Comparison of ENCODE assay signal across 8 cellular contexts in genomic region chr3:98733055-98733777, GRCh38. TPM values are rescaled to one million over a fixed set of nuclear protein-coding genes. Genes with fewer than 3 reads are reported as not detected.
DNase-seq lines count a peak whose midpoint lies in the region; ATAC-seq and TF ChIP-seq lines count a peak whose summit lies in the region.

No MANE protein-coding gene starts in this region.

- H3K4me2 ChIP-seq in BLaER1 (no peak overlapping the region), neural cell (ENCODE audit: low read length) (peak overlapping the region; percentile 54)

- TF ChIP-seq RAD21 in neural cell (conservative IDR thresholded peaks at IDR 0.05), result no peak

- no peak for TF ChIP-seq EP300 in neural cell (conservative IDR thresholded peaks at IDR 0.05; ENCODE audit: poor library complexity, severe bottlenecking)

- H4K20me1 ChIP-seq in BLaER1 (no peaks in the 10 kb centered on the region), neural cell (ENCODE audit: insufficient read depth) (no peaks in the 10 kb centered on the region)

- H3K9ac ChIP-seq in BLaER1 (no peak overlapping the region), neural cell (ENCODE audit: low read length) (peak overlapping the region; percentile 74)

- no peak for TF ChIP-seq CTCF in neural cell (IDR thresholded peaks at IDR 0.05; ENCODE audit: poor library complexity, severe bottlenecking)

- no peaks in the 10 kb centered on the region for H3K9me2 ChIP-seq in neural cell (ENCODE audit: insufficient read depth, low read length)

- H3K27ac ChIP-seq in BLaER1, result no peak overlapping the region
- peak overlapping the region; percentile 8 for H3K27ac ChIP-seq in neural cell (ENCODE audit: low read length)

- peak overlapping the region; percentile 68 for H2AFZ ChIP-seq in neural cell (ENCODE audit: low read depth, low read length)

- H3K27me3 ChIP-seq in BLaER1, result no peaks in the 10 kb centered on the region
- H3K27me3 ChIP-seq in neural cell (ENCODE audit: insufficient read depth, low read depth, low read length), result peaks cover 28% of the 10 kb centered on the region

- 0 out of 2 replicates have a peak, but pooled peaks cover 8% of the 10 kb centered on the region for H3K4me1 ChIP-seq in BLaER1

- ATAC-seq in GM19025 (IDR thresholded peaks at IDR 0.05; ENCODE audit: low read depth, unreplicated experiment) (peak; percentile 20), HG03442 (IDR thresholded peaks at IDR 0.05; ENCODE audit: unreplicated experiment) (peak; percentile 27)

- H3K79me2 ChIP-seq in neural cell (replicated peaks; ENCODE audit: insufficient read depth, low read length), result no peaks in the 10 kb centered on the region

- H3K9me3 ChIP-seq in BLaER1 (peaks cover 23% of the 10 kb centered on the region), neural cell (ENCODE audit: low read length) (no peaks in the 10 kb centered on the region)

- no peaks in the 10 kb centered on the region for H3K36me3 ChIP-seq in BLaER1
- H3K36me3 ChIP-seq in neural cell (ENCODE audit: insufficient read depth, low read length), result no peaks in the 10 kb centered on the region

- in situ Hi-C loops in ACHN (cut with HindIII; ENCODE audit: low pct_ligation_motif_present, low pct_unique_long_range_greater_than_20kb, low sequenced_read_pairs), result no loop called here

- H3F3A ChIP-seq in neural cell (ENCODE audit: insufficient read depth, low read length, poor library complexity, severe bottlenecking), result no peaks in the 10 kb centered on the region

- peak; percentile 56 for DNase-seq in activated CD8-positive, alpha-beta memory T cell treated with anti-CD3 and anti-CD28 coated beads, Interleukin-2, amount 50 U/mL, for 48 hours
- DNase-seq in germinal center (ENCODE audit: low spot score), result peak; percentile 13
- DNase-seq in ACHN, result no peak
- no peak for DNase-seq in DMS153 treated with DMSO at 0.1 percent for 48 hours (lab: John Stamatoyannopoulos, UW; ENCODE audit: unreplicated experiment)

- peak overlapping the region; percentile 28; the same call in 1 of the 2 replicates for H3K4me3 ChIP-seq in BLaER1
- H3K4me3 ChIP-seq in neural cell (ENCODE audit: low read length), result peak overlapping the region; percentile 96

TF ChIP-seq in neural cell, 6 proteins besides CTCF, POLR2A, EP300 and RAD21:
- no peak for TF ChIP-seq EZH2 (IDR thresholded peaks at IDR 0.05; ENCODE audit: borderline replicate concordance, insufficient read depth, low read length, poor library complexity, severe bottlenecking)
- no peak for TF ChIP-seq SMC3 (conservative IDR thresholded peaks at IDR 0.05; ENCODE audit: poor library complexity)
- TF ChIP-seq REST (IDR thresholded peaks at IDR 0.05; ENCODE audit: borderline replicate concordance), result no peak
- no peak for TF ChIP-seq POLR2AphosphoS5 (IDR thresholded peaks at IDR 0.05)
- TF ChIP-seq MXI1 (conservative IDR thresholded peaks at IDR 0.05; ENCODE audit: poor library complexity, severe bottlenecking), result peak; percentile 35
- TF ChIP-seq TAF1 (IDR thresholded peaks at IDR 0.05; ENCODE audit: low read depth), result peak; percentile 61

RNA-seq across cellular contexts. Expression of gene ST3GAL6, which starts 29.9 kb away (rescaled TPM):
- 3.7 and 11.1 TPM in 2 replicates for polyA plus RNA-seq in neural cell
- 3.5 and 3.9 TPM in 2 replicates for polyA minus RNA-seq in neural cell

Comparison
In these comparisons a context has a peak if more than half of its experiments do, and no peak if none do; other contexts are left out.
1. DNase-seq: peak in activated CD8-positive, alpha-beta memory T cell treated with anti-CD3 and anti-CD28 coated beads, Interleukin-2, amount 50 U/mL, for 48 hours (single experiment) and germinal center (single experiment); none in ACHN (single experiment) and DMS153 treated with DMSO at 0.1 percent for 48 hours (single experiment).